29 cellular contexts compared by ENCODE assay signal in the genomic region with DNA sequence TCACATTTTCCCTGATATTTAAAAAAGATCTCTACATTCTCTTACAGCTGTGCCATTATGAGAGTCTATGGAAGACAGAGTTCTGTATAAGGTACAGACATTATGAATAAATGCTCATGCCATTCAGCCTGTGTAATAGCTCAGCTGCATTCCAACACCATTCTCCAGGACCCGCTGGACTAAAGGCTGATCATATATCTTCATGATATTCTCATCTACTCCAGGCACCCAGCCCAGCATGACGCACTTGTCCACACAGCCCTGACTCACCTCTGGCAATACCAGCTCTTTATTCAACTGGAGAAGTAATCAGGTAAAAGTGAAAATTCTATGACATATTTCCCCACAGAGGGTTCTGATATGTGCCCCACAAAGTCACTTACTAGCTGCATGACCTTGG.
DNase-seq lines count a peak whose midpoint lies in the region; ATAC-seq and TF ChIP-seq lines count a peak whose summit lies in the region.
"Had no signal": no experiment of that assay in that cellular context is flagged by ENCODE, and none has a peak within 500 bp of the region (broad histone marks: within the 10 kb centered on the region; RNA-seq: fewer than 3 reads in every experiment).

No MANE protein-coding gene starts in this region.

- H3K4me2 ChIP-seq in GM23248 (ENCODE audit: unreplicated experiment): no peak overlapping the region

- H3K4me1 Mint-ChIP-seq in nephron: no peaks in the 10 kb centered on the region
- H3K4me1 Mint-ChIP-seq: mesothelial cell of epicardium had no signal

- no peaks in the 10 kb centered on the region for H3K79me2 ChIP-seq in GM23248 (ENCODE audit: insufficient read depth)
- H3K79me2 ChIP-seq: parathyroid adenoma had no signal

- H3K9me2 ChIP-seq in GM23248 (ENCODE audit: insufficient read depth): no peaks in the 10 kb centered on the region

- H3K27me3 ChIP-seq in GM23248 (replicated peaks; ENCODE audit: insufficient read depth): no peaks in the 10 kb centered on the region
- no peaks in the 10 kb centered on the region for H3K27me3 ChIP-seq in thyroid gland
- H3K27me3 ChIP-seq: colonic mucosa, esophagus squamous epithelium, sigmoid colon, SJCRH30 had no signal

- ATAC-seq in GM19397 (IDR thresholded peaks at IDR 0.05; ENCODE audit: unreplicated experiment): no peak
- ATAC-seq: activated CD8-positive, alpha-beta memory T cell treated with anti-CD3 and anti-CD28 coated beads, Interleukin-2, amount 10 ng/mL, durations not matched to agents 7 days and 5 days; HCT116; natural killer cell treated with Interleukin-12 subunit alpha and Interleukin-12 subunit beta and Interleukin-15 and Interleukin-18, amount 100 ng/mL, for 72 hours had no signal

- no peak overlapping the region for H2AFZ ChIP-seq in GM23248
- H2AFZ ChIP-seq: parathyroid adenoma had no signal

- peaks cover 2% of the 10 kb centered on the region for H3K9me3 Mint-ChIP-seq in nephron
- H3K9me3 Mint-ChIP-seq: activated naive CD4-positive, alpha-beta T cell treated with anti-CD3 and anti-CD28 coated beads, Interleukin-2, amount 50 U/mL, for 24 hours; activated T-helper 1 cell treated with anti-CD3 and anti-CD28 coated beads, Interleukin-12 subunit alpha, Interleukin-12 subunit beta, Interleukin-2, Interleukin-4 antibody, amounts not matched to agents 30 ng/mL and 10 ng/mL and 1 ng/mL, durations not matched to agents 14 hours and 24 hours and 36 hours; CD4-positive, alpha-beta T cell; natural killer cell treated with Interleukin-12 subunit alpha and Interleukin-12 subunit beta and Interleukin-15 and Interleukin-18, amount 100 ng/mL, for 72 hours; T-helper 1 cell treated with Interleukin-12 subunit alpha and Interleukin-12 subunit beta and Interleukin-4 antibody, amounts not matched to agents 30 μg/mL and 1 μg/mL, for 36 hours had no signal

- TF ChIP-seq POLR2A in thyroid gland (IDR thresholded peaks at IDR 0.05): no peak

- H3F3A ChIP-seq in GM23248 (ENCODE audit: insufficient read depth): no peaks in the 10 kb centered on the region

- H3K27ac ChIP-seq in GM23248 (no peak overlapping the region), thyroid gland (no peak overlapping the region)
- H3K27ac ChIP-seq: colonic mucosa, esophagus squamous epithelium, left ventricle myocardium inferior, parathyroid adenoma, sigmoid colon, SJCRH30 had no signal

- H4K20me1 ChIP-seq in GM23248 (ENCODE audit: insufficient read depth): no peaks in the 10 kb centered on the region

- H3K9ac ChIP-seq in GM23248: no peak overlapping the region
- H3K9ac ChIP-seq: parathyroid adenoma had no signal

- H3K4me3 Mint-ChIP-seq in nephron: no peak overlapping the region
- H3K4me3 Mint-ChIP-seq: activated CD8-positive, alpha-beta memory T cell treated with anti-CD3 and anti-CD28 coated beads, Interleukin-2, amount 10 ng/mL, durations not matched to agents 7 days and 5 days; activated naive CD4-positive, alpha-beta T cell treated with anti-CD3 and anti-CD28 coated beads, Interleukin-2, amount 50 U/mL, for 24 hours; activated T-helper 1 cell treated with anti-CD3 and anti-CD28 coated beads, Interleukin-12 subunit alpha, Interleukin-12 subunit beta, Interleukin-2, Interleukin-4 antibody, amounts not matched to agents 30 ng/mL and 10 ng/mL and 1 ng/mL, durations not matched to agents 14 hours and 24 hours and 36 hours; brain; CD4-positive, alpha-beta T cell; mesothelial cell of epicardium; natural killer cell treated with Interleukin-12 subunit alpha and Interleukin-12 subunit beta and Interleukin-15 and Interleukin-18, amount 100 ng/mL, for 72 hours; T-helper 1 cell treated with Interleukin-12 subunit alpha and Interleukin-12 subunit beta and Interleukin-4 antibody, amounts not matched to agents 30 μg/mL and 1 μg/mL, for 36 hours had no signal

- no peaks in the 10 kb centered on the region for H3K9me3 ChIP-seq in GM23248 (ENCODE audit: low read depth)
- H3K9me3 ChIP-seq in thyroid gland: no peaks in the 10 kb centered on the region
- H3K9me3 ChIP-seq: colonic mucosa, esophagus squamous epithelium, left ventricle myocardium inferior, sigmoid colon, SJCRH30 had no signal

- no peak for TF ChIP-seq CTCF in epithelial cell of esophagus (IDR thresholded peaks at IDR 0.05; ENCODE audit: insufficient read depth, low read depth, low read length, missing control alignments)
- TF ChIP-seq CTCF in nephron (IDR thresholded peaks at IDR 0.05; ENCODE audit: unreplicated experiment in 3 of 3): no peak
- no peak for TF ChIP-seq CTCF in thyroid gland (IDR thresholded peaks at IDR 0.05)

- no peaks in the 10 kb centered on the region for H3K36me3 Mint-ChIP-seq in nephron (ENCODE audit: low read depth)
- H3K36me3 Mint-ChIP-seq: activated CD8-positive, alpha-beta memory T cell treated with anti-CD3 and anti-CD28 coated beads, Interleukin-2, amount 10 ng/mL, durations not matched to agents 7 days and 5 days; activated naive CD4-positive, alpha-beta T cell treated with anti-CD3 and anti-CD28 coated beads, Interleukin-2, amount 50 U/mL, for 24 hours; mesothelial cell of epicardium; natural killer cell treated with Interleukin-12 subunit alpha and Interleukin-12 subunit beta and Interleukin-15 and Interleukin-18, amount 100 ng/mL, for 72 hours had no signal

- H3K36me3 ChIP-seq in GM23248 (ENCODE audit: low read depth) (no peaks in the 10 kb centered on the region), thyroid gland (no peaks in the 10 kb centered on the region)
- H3K36me3 ChIP-seq: colonic mucosa, esophagus squamous epithelium, left ventricle myocardium inferior, sigmoid colon, SJCRH30 had no signal

- intact Hi-C loops in thyroid gland (cut with DNase I): no loop called here

- no peaks in the 10 kb centered on the region for H3K4me1 ChIP-seq in GM23248 (ENCODE audit: insufficient read depth)
- no peaks in the 10 kb centered on the region for H3K4me1 ChIP-seq in thyroid gland
- H3K4me1 ChIP-seq: colonic mucosa, esophagus squamous epithelium, left ventricle myocardium inferior, parathyroid adenoma, sigmoid colon, SJCRH30 had no signal

- no peak overlapping the region for H3K4me3 ChIP-seq in GM23248
- H3K4me3 ChIP-seq in epithelial cell of esophagus (ENCODE audit: low read length): no peak overlapping the region
- no peak overlapping the region for H3K4me3 ChIP-seq in thyroid gland (replicated peaks in 1 of 3)
- H3K4me3 ChIP-seq: colonic mucosa, esophagus squamous epithelium, left ventricle myocardium inferior, sigmoid colon, SJCRH30 had no signal

- peak overlapping the region in 2 of 3 experiments; percentile 42 to 66 for H3K27ac Mint-ChIP-seq in nephron
- H3K27ac Mint-ChIP-seq: activated CD8-positive, alpha-beta memory T cell treated with anti-CD3 and anti-CD28 coated beads, Interleukin-2, amount 10 ng/mL, durations not matched to agents 7 days and 5 days; activated naive CD4-positive, alpha-beta T cell treated with anti-CD3 and anti-CD28 coated beads, Interleukin-2, amount 50 U/mL, for 24 hours; activated T-helper 1 cell treated with anti-CD3 and anti-CD28 coated beads, Interleukin-12 subunit alpha, Interleukin-12 subunit beta, Interleukin-2, Interleukin-4 antibody, amounts not matched to agents 30 ng/mL and 10 ng/mL and 1 ng/mL, durations not matched to agents 14 hours and 24 hours and 36 hours; CD4-positive, alpha-beta T cell; mesothelial cell of epicardium; natural killer cell treated with Interleukin-12 subunit alpha and Interleukin-12 subunit beta and Interleukin-15 and Interleukin-18, amount 100 ng/mL, for 72 hours; T-helper 1 cell treated with Interleukin-12 subunit alpha and Interleukin-12 subunit beta and Interleukin-4 antibody, amounts not matched to agents 30 μg/mL and 1 μg/mL, for 36 hours had no signal

- WGBS in GM23248 (ENCODE audit: low coverage in 1 of 2, low lambda C conversion rate in 2 of 2, missing lambda C conversion rate in 2 of 2), 2 experiments: 0% methylated on average over 2 of the region's 2 CpGs
- WGBS in thyroid gland, 2 donors: 71 to 91% methylated on average over 2 of the region's 2 CpGs

- DNase-seq in GM23248: peak; percentile 75
- DNase-seq in RKO (ENCODE audit: low spot score): peak; percentile 83
- peak; percentile 50 for DNase-seq in epithelial cell of esophagus (ENCODE audit: low read depth)
- DNase-seq in NCI-H2081 treated with DMSO at 0.1 percent for 48 hours (lab: John Stamatoyannopoulos, UW): no peak
- no peak for DNase-seq in thyroid gland
- DNase-seq in NCI-H146 (lab: John Stamatoyannopoulos, UW): no peak
- DNase-seq: activated CD4-positive, alpha-beta T cell treated with anti-CD3 and anti-CD28 coated beads for 48 hours; activated CD8-positive, alpha-beta memory T cell treated with anti-CD3 and anti-CD28 coated beads, Interleukin-2, amount 10 ng/mL, durations not matched to agents 7 days and 5 days; CD4-positive, alpha-beta T cell; colonic mucosa; esophagus squamous epithelium; GDM1; head of caudate nucleus; left ventricle myocardium inferior; NCI-H2029; NCI-H345; OCI-M1; sigmoid colon; SJCRH30 had no signal

- in situ Hi-C loops in GM23248 (cut with MboI): no loop called here

- no peaks in the 10 kb centered on the region for H3K27me3 Mint-ChIP-seq in nephron (ENCODE audit: low read depth)
- H3K27me3 Mint-ChIP-seq: activated CD8-positive, alpha-beta memory T cell treated with anti-CD3 and anti-CD28 coated beads, Interleukin-2, amount 10 ng/mL, durations not matched to agents 7 days and 5 days; activated naive CD4-positive, alpha-beta T cell treated with anti-CD3 and anti-CD28 coated beads, Interleukin-2, amount 50 U/mL, for 24 hours; CD4-positive, alpha-beta T cell had no signal

Comparison
In these comparisons a context has a peak if more than half of its experiments do, and no peak if none do; other contexts are left out.
1. DNase-seq: peak in GM23248 (single experiment), RKO (single experiment) and epithelial cell of esophagus (single experiment); none in NCI-H2081 treated with DMSO at 0.1 percent for 48 hours (single experiment), thyroid gland (0 of 2) and NCI-H146 (single experiment).